8 cellular contexts compared by ENCODE assay signal in the genomic region with DNA sequence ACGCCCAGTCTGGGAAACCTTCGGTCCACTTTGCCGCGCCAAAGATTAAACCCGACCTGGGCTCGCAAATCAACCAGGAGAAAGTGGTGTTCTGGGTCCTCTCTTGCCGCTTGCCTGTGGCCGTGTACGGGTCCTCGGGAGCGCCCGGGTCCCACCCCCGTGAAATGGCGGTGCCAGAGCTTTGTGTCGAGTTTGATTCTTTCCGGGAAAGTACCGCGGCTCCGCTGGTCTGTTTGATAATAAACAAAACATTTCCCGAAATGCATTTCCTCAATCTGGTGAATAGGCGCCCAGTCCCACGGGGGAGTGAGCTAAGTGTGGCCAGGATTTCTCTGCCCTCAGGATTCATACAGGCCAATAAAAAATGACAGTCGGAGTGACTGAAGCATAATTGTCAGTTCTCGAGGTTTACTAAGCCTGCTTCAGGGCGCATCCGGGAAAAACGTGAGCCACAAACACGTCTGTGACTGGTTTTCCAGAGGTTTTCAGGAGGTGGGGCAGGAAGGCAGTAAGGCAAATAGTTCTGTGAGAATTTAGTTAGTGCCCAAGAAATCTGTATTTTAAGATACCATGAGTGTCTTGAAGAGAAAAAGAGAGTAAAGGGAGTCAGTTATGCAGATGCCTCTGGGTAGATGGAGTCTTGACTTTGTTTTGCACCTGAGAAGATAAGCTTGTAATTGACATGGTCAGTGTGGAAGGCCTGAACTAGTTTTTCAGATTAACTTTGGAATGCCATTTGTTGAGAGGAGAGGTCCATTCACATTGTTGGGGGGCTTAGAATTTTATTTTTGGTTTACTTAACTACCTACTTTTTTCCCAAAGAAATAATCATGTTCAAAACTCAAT.
A peak's percentile ranks its signal among the peaks of the same experiment; 100 is the strongest.
DNase-seq lines count a peak whose midpoint lies in the region; ATAC-seq and TF ChIP-seq lines count a peak whose summit lies in the region.

No MANE protein-coding gene starts in this region.

- H3K27me3 ChIP-seq in WERI-Rb-1 (ENCODE audit: insufficient read depth, low read depth, severe bottlenecking) (no peaks in the 10 kb centered on the region), layer of hippocampus (ENCODE audit: control insufficient read depth, insufficient read depth, low read length) (no peaks in the 10 kb centered on the region)

- DNase-seq in DMS 273 (lab: John Stamatoyannopoulos, UW; ENCODE audit: unreplicated experiment) (peak; percentile 76), DMS 273 treated with DMSO at 0.1 percent for 48 hours (lab: John Stamatoyannopoulos, UW) (no peak), NCI-H1105 treated with DMSO at 0.1 percent for 48 hours (lab: John Stamatoyannopoulos, UW) (peak; percentile 73), WERI-Rb-1 (peak; percentile 60)
- peak; percentile 49 to 61 for DNase-seq in central memory CD8-positive, alpha-beta T cell (ENCODE audit: low spot score in 2 of 2)
- peak; percentile 56 for DNase-seq in stimulated activated CD4-positive, alpha-beta T cell treated with anti-CD3 and anti-CD28 coated beads, Interleukin-1b, Interleukin-23, amount 100 ng/mL, for 4 hours (ENCODE audit: low read depth in 2 of 2)

- H3K36me3 ChIP-seq in WERI-Rb-1, result peaks cover 9% of the 10 kb centered on the region

- no peak overlapping the region for H3K4me3 Mint-ChIP-seq in central memory CD8-positive, alpha-beta T cell

- H3K4me3 ChIP-seq in WERI-Rb-1 (ENCODE audit: low read depth, low read length), result peak overlapping the region; percentile 85

- no peaks in the 10 kb centered on the region for H3K27me3 Mint-ChIP-seq in central memory CD8-positive, alpha-beta T cell

- H3K9me3 Mint-ChIP-seq in central memory CD8-positive, alpha-beta T cell, result no peaks in the 10 kb centered on the region

- no peaks in the 10 kb centered on the region for H3K9me3 ChIP-seq in WERI-Rb-1 (ENCODE audit: severe bottlenecking)

- H3K27ac ChIP-seq in WERI-Rb-1, result peak overlapping the region; percentile 89
- peak overlapping the region; percentile 98 for H3K27ac ChIP-seq in layer of hippocampus (ENCODE audit: low read depth, low read length)

- peaks cover 20% of the 10 kb centered on the region for H3K4me1 Mint-ChIP-seq in central memory CD8-positive, alpha-beta T cell

- ATAC-seq in HG02623 (IDR thresholded peaks at IDR 0.05; ENCODE audit: unreplicated experiment), result peak; percentile 30
- peak; percentile 56 for ATAC-seq in central memory CD8-positive, alpha-beta T cell (replicated peaks; ENCODE audit: extremely low read depth, poor library complexity, severe bottlenecking)

- H3K36me3 Mint-ChIP-seq in central memory CD8-positive, alpha-beta T cell (ENCODE audit: insufficient read depth), result peaks cover 9% of the 10 kb centered on the region

- no peak overlapping the region for H3K27ac Mint-ChIP-seq in central memory CD8-positive, alpha-beta T cell (ENCODE audit: low read depth)

- no peak for TF ChIP-seq CTCF in WERI-Rb-1 (IDR thresholded peaks at IDR 0.05; ENCODE audit: low read depth, low read length)
